ENCODE assay signal across 12 cellular contexts in the genomic region with DNA sequence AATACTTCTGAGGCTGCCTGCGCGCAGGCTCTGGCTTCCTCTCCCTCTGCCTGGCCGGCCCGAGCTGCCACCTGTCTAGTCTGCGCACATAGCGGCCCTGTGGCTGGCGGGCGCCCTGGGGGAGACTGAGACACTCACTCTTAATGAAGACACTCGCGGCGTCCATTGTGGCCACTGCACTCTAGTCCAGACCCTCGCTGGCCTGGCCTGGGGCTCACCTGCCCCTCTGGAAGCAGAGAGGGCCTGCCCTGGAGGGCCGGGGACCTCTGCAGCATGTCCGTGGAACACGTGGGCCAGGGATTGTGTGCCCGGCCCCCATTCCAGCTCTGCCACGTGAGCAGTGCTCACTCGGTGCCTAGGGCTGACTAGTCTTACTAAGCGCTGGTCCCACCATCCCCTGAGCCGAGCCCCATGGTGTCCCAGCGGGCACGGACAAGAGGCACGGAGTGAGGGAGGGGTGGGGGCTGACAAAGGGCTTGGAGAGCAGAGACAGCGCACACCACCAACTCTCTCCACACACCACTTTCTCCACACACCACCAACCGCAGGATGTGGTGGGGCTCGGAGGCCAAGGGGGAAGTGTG.
DNase-seq lines count a peak whose midpoint lies in the region; ATAC-seq, FAIRE-seq and TF ChIP-seq lines count a peak whose summit lies in the region.
"Had no signal": no experiment of that assay in that cellular context is flagged by ENCODE, and none has a peak within 500 bp of the region (broad histone marks: within the 10 kb centered on the region; RNA-seq: fewer than 3 reads in every experiment).

No MANE protein-coding gene starts in this region.

- intact Hi-C loops in CD8-positive, alpha-beta T cell (cut with DNase I, micrococcal nuclease): no loop called here

- H3K27me3 Mint-ChIP-seq in CD8-positive, alpha-beta T cell (ENCODE audit: low read depth): no peaks in the 10 kb centered on the region
- no peaks in the 10 kb centered on the region for H3K27me3 Mint-ChIP-seq in activated naive CD8-positive, alpha-beta T cell treated with anti-CD3 and anti-CD28 coated beads for 36 hours

- no peak for TF ChIP-seq CTCF in CD8-positive, alpha-beta T cell (IDR thresholded peaks at IDR 0.05)
- TF ChIP-seq CTCF in osteoblast (IDR thresholded peaks at IDR 0.05; ENCODE audit: extremely low read depth, low read depth, low read length): no peak

- TF ChIP-seq POLR2A in H54 (IDR thresholded peaks at IDR 0.05; ENCODE audit: low read depth, low read length): no peak

- H3K27me3 ChIP-seq in CD8-positive, alpha-beta T cell (ENCODE audit: insufficient read depth, low read length): no peaks in the 10 kb centered on the region
- H3K27me3 ChIP-seq in osteoblast (ENCODE audit: insufficient read depth, low read length): no peaks in the 10 kb centered on the region

- H3K9me3 ChIP-seq in CD8-positive, alpha-beta T cell (ENCODE audit: low read length): no peaks in the 10 kb centered on the region
- H3K9me3 ChIP-seq in osteoblast (ENCODE audit: low read depth, low read length): no peaks in the 10 kb centered on the region
- H3K9me3 ChIP-seq: Caco-2 had no signal

- no peak overlapping the region for H3K4me3 ChIP-seq in CD8-positive, alpha-beta T cell (ENCODE audit: low read depth, low read length)
- H3K4me3 ChIP-seq in osteoblast (ENCODE audit: insufficient read depth, low read length): no peak overlapping the region
- H3K4me3 ChIP-seq: SK-N-MC had no signal

- peak overlapping the region; percentile 47 for H3K4me3 Mint-ChIP-seq in CD8-positive, alpha-beta T cell
- peak overlapping the region; percentile 52 for H3K4me3 Mint-ChIP-seq in activated naive CD8-positive, alpha-beta T cell treated with anti-CD3 and anti-CD28 coated beads for 36 hours

- peak; percentile 58 for ATAC-seq in CD8-positive, alpha-beta T cell
- ATAC-seq: left cardiac atrium had no signal

- no peak overlapping the region for H2AFZ ChIP-seq in osteoblast (ENCODE audit: low read length)

- H3K4me2 ChIP-seq in osteoblast (ENCODE audit: insufficient read depth, low read length): no peak overlapping the region

- no peak overlapping the region for H3K27ac ChIP-seq in CD8-positive, alpha-beta T cell (ENCODE audit: low read depth, low read length)
- no peak overlapping the region for H3K27ac ChIP-seq in osteoblast (ENCODE audit: low read depth, low read length)
- H3K27ac ChIP-seq: SK-N-MC had no signal

- H3K27ac Mint-ChIP-seq in CD8-positive, alpha-beta T cell: no peak overlapping the region
- peak overlapping the region; percentile 35 for H3K27ac Mint-ChIP-seq in activated naive CD8-positive, alpha-beta T cell treated with anti-CD3 and anti-CD28 coated beads for 36 hours

- FAIRE-seq in H54 (lab: Jason Lieb, UNC): no peak

- peak in 1 of 7 experiments; percentile 57 for DNase-seq in CD8-positive, alpha-beta T cell
- peak; percentile 8 for DNase-seq in KG1 (lab: John Stamatoyannopoulos, UW)
- peak; percentile 42 for DNase-seq in activated naive CD8-positive, alpha-beta T cell treated with anti-CD3 and anti-CD28 coated beads for 36 hours
- DNase-seq in osteoblast (ENCODE audit: insufficient read length, low spot score, missing footprints): peak; percentile 38
- no peak for DNase-seq in midbrain (lab: John Stamatoyannopoulos, UW)
- no peak for DNase-seq in occipital lobe (lab: John Stamatoyannopoulos, UW)
- DNase-seq in NCI-H128 (lab: John Stamatoyannopoulos, UW; ENCODE audit: unreplicated experiment): no peak
- no peak for DNase-seq in H54 (ENCODE audit: insufficient read length, low spot score)
- DNase-seq: Caco-2, left cardiac atrium, NCI-H1694 had no signal

- H3K36me3 ChIP-seq in CD8-positive, alpha-beta T cell (ENCODE audit: insufficient read depth, low read length): no peaks in the 10 kb centered on the region
- no peaks in the 10 kb centered on the region for H3K36me3 ChIP-seq in osteoblast (ENCODE audit: insufficient read depth, low read length)

- POLR2A ChIA-PET in CD8-positive, alpha-beta T cell (lab: Charles Lee): no interaction called here

- H3K9me3 Mint-ChIP-seq in CD8-positive, alpha-beta T cell: no peaks in the 10 kb centered on the region
- no peaks in the 10 kb centered on the region for H3K9me3 Mint-ChIP-seq in activated naive CD8-positive, alpha-beta T cell treated with anti-CD3 and anti-CD28 coated beads for 36 hours

- H4K20me1 ChIP-seq in osteoblast (ENCODE audit: insufficient read depth, low read length): no peaks in the 10 kb centered on the region

- peaks cover 16% of the 10 kb centered on the region for H3K36me3 Mint-ChIP-seq in CD8-positive, alpha-beta T cell
- H3K36me3 Mint-ChIP-seq in activated naive CD8-positive, alpha-beta T cell treated with anti-CD3 and anti-CD28 coated beads for 36 hours: peaks cover 3% of the 10 kb centered on the region

- H3K4me1 Mint-ChIP-seq in CD8-positive, alpha-beta T cell (ENCODE audit: low read depth): peaks cover 37% of the 10 kb centered on the region
- peaks cover 32% of the 10 kb centered on the region for H3K4me1 Mint-ChIP-seq in activated naive CD8-positive, alpha-beta T cell treated with anti-CD3 and anti-CD28 coated beads for 36 hours

- peaks cover 24% of the 10 kb centered on the region for H3K4me1 ChIP-seq in CD8-positive, alpha-beta T cell (ENCODE audit: insufficient read depth, low read length)
- H3K4me1 ChIP-seq in osteoblast (ENCODE audit: insufficient read depth, low read length): no peaks in the 10 kb centered on the region
- H3K4me1 ChIP-seq: Caco-2 had no signal

- CTCF ChIA-PET in CD8-positive, alpha-beta T cell (lab: Charles Lee): no interaction called here

- no peaks in the 10 kb centered on the region for H3K79me2 ChIP-seq in osteoblast (ENCODE audit: insufficient read depth, low read length)

Comparison
In these comparisons a context has a peak if more than half of its experiments do, and no peak if none do; other contexts are left out.
1. DNase-seq: peak in KG1 (single experiment), activated naive CD8-positive, alpha-beta T cell treated with anti-CD3 and anti-CD28 coated beads for 36 hours (single experiment) and osteoblast (single experiment); none in midbrain (single experiment), occipital lobe (single experiment), NCI-H128 (single experiment) and H54 (single experiment).